8 cellular contexts compared by ENCODE assay signal in the genomic region with DNA sequence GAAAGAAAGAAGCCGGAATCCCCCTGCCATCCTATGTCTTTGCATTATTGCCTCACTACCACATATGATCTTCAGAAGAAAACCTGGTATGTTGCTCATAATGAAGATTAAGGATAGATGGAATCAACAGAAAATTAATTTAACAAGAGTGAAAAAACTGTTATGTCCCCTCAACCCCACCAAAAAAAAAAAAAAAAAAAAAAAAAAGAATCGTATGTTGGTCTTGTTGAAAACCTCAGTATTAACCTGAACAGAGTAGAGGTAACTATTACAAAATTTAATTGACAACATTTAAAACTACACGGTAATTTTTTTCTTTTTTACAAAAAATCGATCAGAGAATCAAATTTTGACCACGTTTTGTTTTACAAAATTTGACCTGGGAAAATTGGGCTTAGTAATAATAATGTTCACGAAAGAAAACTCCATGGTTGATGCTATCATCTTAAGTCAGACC. TPM values are rescaled to one million over a fixed set of nuclear protein-coding genes. Genes with fewer than 3 reads are reported as not detected.
DNase-seq lines count a peak whose midpoint lies in the region; ATAC-seq and TF ChIP-seq lines count a peak whose summit lies in the region.

No MANE protein-coding gene starts in this region.

- DNase-seq in H7 (no peak), glutamatergic neuron (no peak), SW 1271 (lab: John Stamatoyannopoulos, UW) (no peak), MV-4-11 (lab: John Stamatoyannopoulos, UW) (no peak)
- DNase-seq in activated CD4-positive, alpha-beta memory T cell treated with anti-CD3 and anti-CD28 coated beads for 36 hours, result no peak

- H3K27me3 Mint-ChIP-seq in activated CD4-positive, alpha-beta memory T cell treated with anti-CD3 and anti-CD28 coated beads for 36 hours, result no peaks in the 10 kb centered on the region
- H3K27me3 Mint-ChIP-seq in glutamatergic neuron (ENCODE audit: unreplicated experiment), result peaks cover 13% of the 10 kb centered on the region

- H3K36me3 Mint-ChIP-seq in activated CD4-positive, alpha-beta memory T cell treated with anti-CD3 and anti-CD28 coated beads for 36 hours, result peaks cover 34% of the 10 kb centered on the region
- H3K36me3 Mint-ChIP-seq in glutamatergic neuron (ENCODE audit: unreplicated experiment), result no peaks in the 10 kb centered on the region

- peak overlapping the region; percentile 86 to 100 (median 100) for H3K9ac ChIP-seq in skeletal muscle tissue (ENCODE audit: low read depth in 1 of 3, low read length in 3 of 3)

- CTCF ChIA-PET in activated CD4-positive, alpha-beta memory T cell treated with anti-CD3 and anti-CD28 coated beads for 36 hours (lab: Charles Lee), result interaction anchor here (0.6 to 5.4 kb wide), 15 partner anchors 9 to 206 kb away, joined by 3 to 35 read pairs (median 5); no protein-coding TSS in a partner anchor

- ATAC-seq in HG03039 (IDR thresholded peaks at IDR 0.05; ENCODE audit: unreplicated experiment), result no peak
- ATAC-seq in GM19035 (IDR thresholded peaks at IDR 0.05; ENCODE audit: unreplicated experiment), result no peak

- no peaks in the 10 kb centered on the region for H3K9me3 ChIP-seq in skeletal muscle tissue (ENCODE audit: control insufficient read depth in 3 of 3, low read length in 3 of 3)

- peak overlapping the region; percentile 99 for H3K27ac Mint-ChIP-seq in activated CD4-positive, alpha-beta memory T cell treated with anti-CD3 and anti-CD28 coated beads for 36 hours
- H3K27ac Mint-ChIP-seq in glutamatergic neuron (ENCODE audit: unreplicated experiment), result peak overlapping the region; percentile 99

- H3K36me3 ChIP-seq in H7 (replicated peaks; ENCODE audit: control insufficient read depth, insufficient read depth, low read length) (peaks cover 8% of the 10 kb centered on the region), skeletal muscle tissue (ENCODE audit: control insufficient read depth in 3 of 3, insufficient read depth in 3 of 3, low read length in 3 of 3) (peaks cover 0 to 13% (median 4%) of the 10 kb centered on the region in 3 donors)

- POLR2A ChIA-PET in activated CD4-positive, alpha-beta memory T cell treated with anti-CD3 and anti-CD28 coated beads for 36 hours (lab: Charles Lee), result interaction anchor here (0.7 to 4.1 kb wide), 9 partner anchors 10 to 408 kb away, joined by 3 to 19 read pairs (median 4); a partner anchor contains a TSS

- H3K4me3 ChIP-seq in H7 (ENCODE audit: insufficient read depth, low read depth, low read length) (peak overlapping the region; percentile 99), skeletal muscle tissue (ENCODE audit: low read length in 3 of 3) (peak overlapping the region; percentile 76 to 100 (median 87))

- peaks cover 20 to 23% (median 20%) of the 10 kb centered on the region in 3 donors for H3K4me1 ChIP-seq in skeletal muscle tissue (ENCODE audit: control insufficient read depth in 3 of 3, insufficient read depth in 3 of 3, low read length in 3 of 3)

- H3K4me1 Mint-ChIP-seq in activated CD4-positive, alpha-beta memory T cell treated with anti-CD3 and anti-CD28 coated beads for 36 hours (ENCODE audit: low read depth), result peaks cover 26% of the 10 kb centered on the region
- H3K4me1 Mint-ChIP-seq in glutamatergic neuron (ENCODE audit: low read depth, unreplicated experiment), result peaks cover 6% of the 10 kb centered on the region

- H3K27me3 ChIP-seq in H7 (ENCODE audit: control insufficient read depth, insufficient read depth, low read length) (no peaks in the 10 kb centered on the region), skeletal muscle tissue (ENCODE audit: control insufficient read depth in 3 of 3, insufficient read depth in 3 of 3, low read length in 3 of 3) (no peaks in the 10 kb centered on the region)

- intact Hi-C loops in activated CD4-positive, alpha-beta memory T cell treated with anti-CD3 and anti-CD28 coated beads for 36 hours (cut with micrococcal nuclease), result loop anchor here (10.0 kb wide), 2 partner anchors 747 to 1167 kb away; a partner anchor contains a TSS

- peak overlapping the region; percentile 96 for H3K27ac ChIP-seq in skeletal muscle tissue (ENCODE audit: low read depth, low read length)

- TF ChIP-seq CTCF in glutamatergic neuron (IDR thresholded peaks at IDR 0.05; ENCODE audit: partially characterized antibody, unreplicated experiment), result peak; percentile 26

- peak overlapping the region; percentile 97 for H3K4me3 Mint-ChIP-seq in activated CD4-positive, alpha-beta memory T cell treated with anti-CD3 and anti-CD28 coated beads for 36 hours
- peak overlapping the region; percentile 97 for H3K4me3 Mint-ChIP-seq in glutamatergic neuron (ENCODE audit: unreplicated experiment)

- H3K9me3 Mint-ChIP-seq in activated CD4-positive, alpha-beta memory T cell treated with anti-CD3 and anti-CD28 coated beads for 36 hours, result no peaks in the 10 kb centered on the region
- H3K9me3 Mint-ChIP-seq in glutamatergic neuron (ENCODE audit: unreplicated experiment), result peaks cover 14% of the 10 kb centered on the region

RNA-seq across cellular contexts. Expression of a gene that starts 0.8 kb away (rescaled TPM):
- total RNA-seq in H7 (2014; rRNA removed; shearing (Covaris generic)), result 220 and 262 TPM in 2 replicates
- total RNA-seq in activated CD4-positive, alpha-beta memory T cell treated with anti-CD3 and anti-CD28 coated beads for 36 hours, result 100 to 1,000 TPM; 165 to 170 TPM
- total RNA-seq in glutamatergic neuron (ENCODE audit: unreplicated experiment), result 289 TPM
- total RNA-seq in skeletal muscle tissue, result 161 TPM

RNA-seq across cellular contexts. Expression of a gene that starts 29.2 kb away (rescaled TPM):
- total RNA-seq in H7 (2014; rRNA removed; shearing (Covaris generic)), result 0.14 and 0.26 TPM in 2 replicates
- under 1 TPM; 0.69 to 0.77 TPM for total RNA-seq in activated CD4-positive, alpha-beta memory T cell treated with anti-CD3 and anti-CD28 coated beads for 36 hours
- 1.0 TPM for total RNA-seq in glutamatergic neuron (ENCODE audit: unreplicated experiment)
- total RNA-seq in skeletal muscle tissue, result 2.1 TPM
